Comparison of ENCODE assay signal across 20 cellular contexts in the genomic region with DNA sequence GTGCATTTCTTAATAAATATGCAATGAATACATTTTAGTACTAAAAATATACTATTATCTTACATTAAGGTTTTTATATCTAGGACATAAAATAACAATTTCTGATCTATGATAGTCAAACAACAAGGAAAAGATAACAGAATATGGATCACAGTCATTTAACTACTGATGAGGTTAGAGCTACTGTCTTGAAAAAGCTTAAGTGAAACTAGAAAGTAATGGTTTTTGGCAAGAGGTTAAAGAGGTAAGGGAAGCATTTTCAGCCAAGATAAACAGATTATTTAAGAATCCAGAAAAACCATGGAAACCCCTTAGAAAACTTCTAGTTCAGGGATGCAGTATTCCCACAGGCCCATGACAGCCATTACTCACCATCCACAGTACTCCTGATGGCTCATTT.
DNase-seq lines count a peak whose midpoint lies in the region; ATAC-seq and TF ChIP-seq lines count a peak whose summit lies in the region.
"Had no signal": no experiment of that assay in that cellular context is flagged by ENCODE, and none has a peak within 500 bp of the region (broad histone marks: within the 10 kb centered on the region; RNA-seq: fewer than 3 reads in every experiment).

No MANE protein-coding gene starts in this region.

- H3K4me1 ChIP-seq in right cardiac atrium (ENCODE audit: control insufficient read depth, insufficient read depth, low read length) (no peaks in the 10 kb centered on the region), upper lobe of left lung (no peaks in the 10 kb centered on the region)
- H3K4me1 ChIP-seq: A549, Caco-2 had no signal

- peak; percentile 38 for DNase-seq in NCI-H69 (lab: John Stamatoyannopoulos, UW)
- peak; percentile 32 for DNase-seq in astrocyte of the spinal cord (ENCODE audit: low read depth, low spot score)
- peak; percentile 8 for DNase-seq in left kidney (ENCODE audit: low read depth, low spot score)
- no peak for DNase-seq in right cardiac atrium
- no peak for DNase-seq in cerebellar cortex (ENCODE audit: low spot score)
- DNase-seq in upper lobe of left lung: no peak
- DNase-seq in NCI-H146 (lab: John Stamatoyannopoulos, UW): no peak
- DNase-seq: Caco-2; CD4-positive, alpha-beta T cell; GDM1; MV-4-11; NCI-H187 treated with DMSO at 0.1 percent for 48 hours; NCI-H345; NCI-H748 treated with DMSO at 0.1 percent for 48 hours; Right ventricle myocardium superior had no signal

- no peak for TF ChIP-seq EP300 in upper lobe of left lung (IDR thresholded peaks at IDR 0.05)

- TF ChIP-seq CTCF in astrocyte of the spinal cord (IDR thresholded peaks at IDR 0.05; ENCODE audit: low read depth, low read length) (no peak), upper lobe of left lung (IDR thresholded peaks at IDR 0.05) (no peak)

- H3K9me3 ChIP-seq in right cardiac atrium (ENCODE audit: control insufficient read depth, low read length) (no peaks in the 10 kb centered on the region), upper lobe of left lung (no peaks in the 10 kb centered on the region)
- H3K9me3 ChIP-seq: A549, Caco-2 had no signal

- in situ Hi-C loops in astrocyte of the spinal cord (cut with HindIII; ENCODE audit: low sequenced_read_pairs): no loop called here

- no peak overlapping the region for H3K4me3 ChIP-seq in astrocyte of the spinal cord (ENCODE audit: low read depth, low read length)
- H3K4me3 ChIP-seq in right cardiac atrium (ENCODE audit: low read length): no peak overlapping the region
- H3K4me3 ChIP-seq in upper lobe of left lung: no peak overlapping the region
- H3K4me3 ChIP-seq: A549, GM23338, SK-N-MC had no signal

- H3K36me3 ChIP-seq in upper lobe of left lung: no peaks in the 10 kb centered on the region

- ATAC-seq in GM21390 (IDR thresholded peaks at IDR 0.05; ENCODE audit: unreplicated experiment): peak; percentile 67
- ATAC-seq in right cardiac atrium: no peak
- no peak for ATAC-seq in upper lobe of left lung (ENCODE audit: low FRiP score in 2 of 2)
- ATAC-seq: A549, GM23338 had no signal

- intact Hi-C loops in right cardiac atrium (cut with DNase I): no loop called here

- no peak for TF ChIP-seq POLR2A in upper lobe of left lung (IDR thresholded peaks at IDR 0.05)

- H3K27me3 ChIP-seq in right cardiac atrium (ENCODE audit: control insufficient read depth, insufficient read depth) (no peaks in the 10 kb centered on the region), upper lobe of left lung (no peaks in the 10 kb centered on the region)

- no peak overlapping the region for H3K27ac ChIP-seq in right cardiac atrium (ENCODE audit: low read length)
- no peak overlapping the region for H3K27ac ChIP-seq in upper lobe of left lung
- H3K27ac ChIP-seq: A549, KMS-11, SK-N-MC had no signal

Comparison
In these comparisons a context has a peak if more than half of its experiments do, and no peak if none do; other contexts are left out.
1. DNase-seq: peak in NCI-H69 (single experiment), astrocyte of the spinal cord (single experiment) and left kidney (single experiment); none in right cardiac atrium (0 of 3), cerebellar cortex (single experiment), upper lobe of left lung (0 of 2) and NCI-H146 (single experiment).